28 cellular contexts compared by ENCODE assay signal in genomic region chr1:86110451-86111129, GRCh38. TPM values are rescaled to one million over a fixed set of nuclear protein-coding genes. Genes with fewer than 3 reads are reported as not detected.
"Had no signal": no experiment of that assay in that cellular context is flagged by ENCODE, and none has a peak within 500 bp of the region (broad histone marks: within the 10 kb centered on the region; RNA-seq: fewer than 3 reads in every experiment).

No MANE protein-coding gene starts in this region.

- H3K9me3 Mint-ChIP-seq: central memory CD8-positive, alpha-beta T cell had no signal

- H3K4me3 ChIP-seq: coronary artery, esophagus muscularis mucosa, gastroesophageal sphincter, heart right ventricle, left ventricle myocardium inferior, lower lobe of right lung, pancreas, smooth muscle cell, stomach, thoracic aorta, tibial nerve, upper lobe of left lung, uterus had no signal

- H3K27ac ChIP-seq: coronary artery, esophagus muscularis mucosa, foreskin keratinocyte, gastroesophageal sphincter, heart right ventricle, left ventricle myocardium inferior, lower lobe of right lung, neutrophil, pancreas, stomach, thoracic aorta, tibial nerve, upper lobe of left lung, uterus had no signal

- H3K4me3 Mint-ChIP-seq: central memory CD8-positive, alpha-beta T cell; natural killer cell; stimulated activated effector memory CD8-positive, alpha-beta T cell treated with anti-CD3 and anti-CD28 coated beads, Interleukin-12 subunit alpha, Interleukin-12 subunit beta, amount 100 ng/mL, for 72 hours had no signal

- H3K27me3 Mint-ChIP-seq: central memory CD8-positive, alpha-beta T cell; progenitor cell of endocrine pancreas had no signal

- H3K9me3 ChIP-seq: esophagus muscularis mucosa, gastroesophageal sphincter, lower lobe of right lung, neutrophil, pancreas, thoracic aorta, uterus had no signal

- H3K27ac Mint-ChIP-seq: natural killer cell; progenitor cell of endocrine pancreas; stimulated activated effector memory CD8-positive, alpha-beta T cell treated with anti-CD3 and anti-CD28 coated beads, Interleukin-12 subunit alpha, Interleukin-12 subunit beta, amount 100 ng/mL, for 72 hours had no signal

- H3K27me3 ChIP-seq: esophagus muscularis mucosa, gastroesophageal sphincter, heart right ventricle, neutrophil, pancreas, stomach, tibial nerve, upper lobe of left lung, uterus had no signal

- H3K36me3 Mint-ChIP-seq: natural killer cell; stimulated activated effector memory CD8-positive, alpha-beta T cell treated with anti-CD3 and anti-CD28 coated beads, Interleukin-12 subunit alpha, Interleukin-12 subunit beta, amount 100 ng/mL, for 72 hours had no signal

- H3K36me3 ChIP-seq: esophagus muscularis mucosa, gastroesophageal sphincter, heart right ventricle, left ventricle myocardium inferior, lower lobe of right lung, neutrophil, pancreas, stomach, thoracic aorta, tibial nerve, upper lobe of left lung, uterus had no signal

- H3K4me1 Mint-ChIP-seq: central memory CD8-positive, alpha-beta T cell; natural killer cell; stimulated activated effector memory CD8-positive, alpha-beta T cell treated with anti-CD3 and anti-CD28 coated beads, Interleukin-12 subunit alpha, Interleukin-12 subunit beta, amount 100 ng/mL, for 72 hours had no signal

- ATAC-seq: foreskin keratinocyte; gastroesophageal sphincter; heart right ventricle; left colon; natural killer cell; pancreas; sciatic nerve; stimulated activated effector memory CD8-positive, alpha-beta T cell treated with anti-CD3 and anti-CD28 coated beads, Interleukin-12 subunit alpha, Interleukin-12 subunit beta, amount 100 ng/mL, for 72 hours had no signal

- H3K4me1 ChIP-seq: foreskin keratinocyte, heart right ventricle, left ventricle myocardium inferior, lower lobe of right lung, pancreas, tibial nerve, upper lobe of left lung, uterus had no signal

- DNase-seq: dermis blood vessel endothelial cell; effector memory CD4-positive, alpha-beta T cell; foreskin keratinocyte; hippocampal formation; kidney glomerular epithelial cell; left colon; left ventricle myocardium inferior; lower lobe of right lung; natural killer cell; stimulated activated CD4-positive, alpha-beta T cell treated with anti-CD3 and anti-CD28 coated beads, Interleukin-2, amount 100 ng/mL, for 24 hours; stimulated activated CD4-positive, alpha-beta T cell treated with anti-CD3 and anti-CD28 coated beads, Interleukin-4, amount 100 ng/mL, for 24 hours; stomach; uterus had no signal

RNA-seq across cellular contexts. Expression of gene COL24A1, which starts 46.0 kb away (rescaled TPM):
- total RNA-seq: dermis blood vessel endothelial cell, endothelial cell of umbilical vein had no signal
